1 cellular context compared by ENCODE assay signal in the genomic region with DNA sequence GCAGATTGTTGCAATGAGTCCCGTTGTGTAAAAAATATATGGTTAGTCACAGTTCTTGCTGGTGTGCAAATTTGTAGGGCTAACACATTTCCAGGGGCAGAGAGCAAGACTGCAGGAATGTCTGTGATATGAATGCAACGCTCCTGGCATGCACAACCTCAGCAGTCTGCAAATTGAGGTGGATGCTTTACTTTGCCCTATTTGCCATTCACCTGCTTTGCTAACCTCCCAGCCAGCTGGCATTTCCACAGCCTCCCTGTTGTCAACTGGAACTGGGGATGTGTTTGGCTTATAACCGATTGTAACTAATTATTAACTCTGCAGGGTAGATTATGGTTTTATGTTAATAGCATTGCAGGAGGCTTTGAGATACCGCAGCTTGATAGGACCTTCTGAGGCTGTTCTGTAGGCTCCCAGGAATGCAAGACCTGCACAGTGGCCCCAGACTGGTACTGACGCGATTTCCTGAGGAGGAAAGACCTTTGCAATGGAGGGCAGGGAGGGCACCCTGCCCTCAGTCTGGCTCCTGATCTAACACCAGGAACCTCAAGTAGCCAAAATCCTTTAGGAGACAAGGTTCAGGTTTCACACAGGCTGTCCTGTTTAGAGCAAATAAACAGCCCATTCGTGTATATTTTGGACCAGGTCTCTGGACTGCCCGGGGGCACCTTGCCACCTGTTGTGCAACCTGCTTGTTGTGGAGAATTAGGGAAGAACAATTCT.
TF ChIP-seq lines count a peak whose summit lies in the region.

No MANE protein-coding gene starts in this region.

TF ChIP-seq in HepG2, 621 proteins besides CTCF, POLR2A, EP300 and RAD21 (continued from another document):
- TF ChIP-seq TFDP2 (CRISPR knock-in tag; IDR thresholded peaks at IDR 0.05), result no peak
- no peak for TF ChIP-seq ERF (CRISPR knock-in tag; IDR thresholded peaks at IDR 0.05)
- TF ChIP-seq ZXDC (CRISPR knock-in tag; IDR thresholded peaks at IDR 0.05), result no peak
- TF ChIP-seq RORA (CRISPR knock-in tag; IDR thresholded peaks at IDR 0.05), result no peak
- TF ChIP-seq ZNF572 (CRISPR knock-in tag; IDR thresholded peaks at IDR 0.05), result no peak
- no peak for TF ChIP-seq KLF16 (CRISPR knock-in tag; IDR thresholded peaks at IDR 0.05)
- TF ChIP-seq, protein P1, sequence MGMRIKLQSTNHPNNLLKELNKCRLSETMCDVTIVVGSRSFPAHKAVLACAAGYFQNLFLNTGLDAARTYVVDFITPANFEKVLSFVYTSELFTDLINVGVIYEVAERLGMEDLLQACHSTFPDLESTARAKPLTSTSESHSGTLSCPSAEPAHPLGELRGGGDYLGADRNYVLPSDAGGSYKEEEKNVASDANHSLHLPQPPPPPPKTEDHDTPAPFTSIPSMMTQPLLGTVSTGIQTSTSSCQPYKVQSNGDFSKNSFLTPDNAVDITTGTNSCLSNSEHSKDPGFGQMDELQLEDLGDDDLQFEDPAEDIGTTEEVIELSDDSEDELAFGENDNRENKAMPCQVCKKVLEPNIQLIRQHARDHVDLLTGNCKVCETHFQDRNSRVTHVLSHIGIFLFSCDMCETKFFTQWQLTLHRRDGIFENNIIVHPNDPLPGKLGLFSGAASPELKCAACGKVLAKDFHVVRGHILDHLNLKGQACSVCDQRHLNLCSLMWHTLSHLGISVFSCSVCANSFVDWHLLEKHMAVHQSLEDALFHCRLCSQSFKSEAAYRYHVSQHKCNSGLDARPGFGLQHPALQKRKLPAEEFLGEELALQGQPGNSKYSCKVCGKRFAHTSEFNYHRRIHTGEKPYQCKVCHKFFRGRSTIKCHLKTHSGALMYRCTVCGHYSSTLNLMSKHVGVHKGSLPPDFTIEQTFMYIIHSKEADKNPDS (CRISPR knock-in tag; IDR thresholded peaks at IDR 0.05), result no peak
- TF ChIP-seq ZNF879 (CRISPR knock-in tag; IDR thresholded peaks at IDR 0.05), result no peak
- 0 out of 2 replicates have a peak, but pooled peaks have one; percentile 20 for TF ChIP-seq ZUFSP (CRISPR knock-in tag; IDR thresholded peaks at IDR 0.05; ENCODE audit: borderline replicate concordance)
- no peak for TF ChIP-seq NCOR1 (IDR thresholded peaks at IDR 0.05; ENCODE audit: borderline replicate concordance, low read length)
- 0 out of 2 replicates have a peak, but pooled peaks have one; percentile 25 for TF ChIP-seq ZC3H13 (CRISPR knock-in tag; IDR thresholded peaks at IDR 0.05)
- no peak for TF ChIP-seq FOXA1 (IDR thresholded peaks at IDR 0.05)
- peak; percentile 29; the same call in 1 of the 2 replicates for TF ChIP-seq FOXA1 (CRISPR knock-in tag; IDR thresholded peaks at IDR 0.05)
- TF ChIP-seq ZNF292 (CRISPR knock-in tag; IDR thresholded peaks at IDR 0.05; ENCODE audit: borderline replicate concordance, low read depth), result no peak
- TF ChIP-seq ZNF382 (CRISPR knock-in tag; IDR thresholded peaks at IDR 0.05; ENCODE audit: borderline replicate concordance), result no peak
- peak; percentile 28; the same call in 1 of the 2 replicates for TF ChIP-seq ZNF644 (CRISPR knock-in tag; IDR thresholded peaks at IDR 0.05; ENCODE audit: low read depth)
- no peak for TF ChIP-seq KDM4B (CRISPR knock-in tag; IDR thresholded peaks at IDR 0.05)
- TF ChIP-seq, protein P2, sequence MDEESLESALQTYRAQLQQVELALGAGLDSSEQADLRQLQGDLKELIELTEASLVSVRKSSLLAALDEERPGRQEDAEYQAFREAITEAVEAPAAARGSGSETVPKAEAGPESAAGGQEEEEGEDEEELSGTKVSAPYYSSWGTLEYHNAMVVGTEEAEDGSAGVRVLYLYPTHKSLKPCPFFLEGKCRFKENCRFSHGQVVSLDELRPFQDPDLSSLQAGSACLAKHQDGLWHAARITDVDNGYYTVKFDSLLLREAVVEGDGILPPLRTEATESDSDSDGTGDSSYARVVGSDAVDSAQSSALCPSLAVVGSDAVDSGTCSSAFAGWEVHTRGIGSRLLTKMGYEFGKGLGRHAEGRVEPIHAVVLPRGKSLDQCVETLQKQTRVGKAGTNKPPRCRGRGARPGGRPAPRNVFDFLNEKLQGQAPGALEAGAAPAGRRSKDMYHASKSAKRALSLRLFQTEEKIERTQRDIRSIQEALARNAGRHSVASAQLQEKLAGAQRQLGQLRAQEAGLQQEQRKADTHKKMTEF (CRISPR knock-in tag; IDR thresholded peaks at IDR 0.05), result no peak; the same call in 1 of the 2 replicates
- no peak for TF ChIP-seq ZNF850 (CRISPR knock-in tag; conservative IDR thresholded peaks at IDR 0.05)
- TF ChIP-seq ZKSCAN1 (IDR thresholded peaks at IDR 0.05; ENCODE audit: low read length), result no peak
- no peak for TF ChIP-seq MTF1 (CRISPR knock-in tag; IDR thresholded peaks at IDR 0.05)
- TF ChIP-seq ZNF781 (CRISPR knock-in tag; IDR thresholded peaks at IDR 0.05; ENCODE audit: borderline replicate concordance, not compliant biosample characterization), result peak; percentile 34
- no peak for TF ChIP-seq TEAD2 (CRISPR knock-in tag; IDR thresholded peaks at IDR 0.05)
- peak; percentile 62 for TF ChIP-seq TCF7 (IDR thresholded peaks at IDR 0.05; ENCODE audit: low read depth)
- TF ChIP-seq ONECUT2 (CRISPR knock-in tag; IDR thresholded peaks at IDR 0.05), result no peak
- TF ChIP-seq SRSF9 (IDR thresholded peaks at IDR 0.05; ENCODE audit: borderline replicate concordance, insufficient read depth, low read depth, low read length, poor library complexity, severe bottlenecking), result no peak
- 0 out of 2 replicates have a peak, but pooled peaks have one; percentile 21 for TF ChIP-seq RXRA (CRISPR knock-in tag; IDR thresholded peaks at IDR 0.05)
- TF ChIP-seq MAZ (IDR thresholded peaks at IDR 0.05; ENCODE audit: borderline replicate concordance, low read depth, low read length), result no peak
- TF ChIP-seq MAZ (CRISPR knock-in tag; IDR thresholded peaks at IDR 0.05; ENCODE audit: low read depth), result no peak
- no peak for TF ChIP-seq ARNT2 (CRISPR knock-in tag; IDR thresholded peaks at IDR 0.05; ENCODE audit: low read depth)
- TF ChIP-seq ETV5 (CRISPR knock-in tag; IDR thresholded peaks at IDR 0.05; ENCODE audit: borderline replicate concordance), result peak; percentile 61; the same call in 1 of the 2 replicates
- TF ChIP-seq HOXA3 (CRISPR knock-in tag; IDR thresholded peaks at IDR 0.05), result peak; percentile 43; the same call in 1 of the 2 replicates
- no peak for TF ChIP-seq NPAS2 (CRISPR knock-in tag; IDR thresholded peaks at IDR 0.05; ENCODE audit: borderline replicate concordance)
- no peak for TF ChIP-seq FUBP1 (CRISPR knock-in tag; IDR thresholded peaks at IDR 0.05; ENCODE audit: borderline replicate concordance)
- no peak; a peak in 1 of 4 replicates for TF ChIP-seq HMGXB4 (CRISPR knock-in tag; IDR thresholded peaks at IDR 0.05; ENCODE audit: borderline replicate concordance in 1 of 2, low read depth in 1 of 2)
- TF ChIP-seq NR3C1 (CRISPR knock-in tag; IDR thresholded peaks at IDR 0.05), result no peak
- TF ChIP-seq ZNF547 (CRISPR knock-in tag; IDR thresholded peaks at IDR 0.05), result no peak
- no peak for TF ChIP-seq ZNF546 (CRISPR knock-in tag; conservative IDR thresholded peaks at IDR 0.05)
- no peak for TF ChIP-seq HHEX (CRISPR knock-in tag; IDR thresholded peaks at IDR 0.05)
- peak; percentile 45; the same call in 1 of the 2 replicates for TF ChIP-seq CREM (IDR thresholded peaks at IDR 0.05)
- no peak for TF ChIP-seq CREM (CRISPR knock-in tag; IDR thresholded peaks at IDR 0.05)
- no peak for TF ChIP-seq PRMT3 (CRISPR knock-in tag; IDR thresholded peaks at IDR 0.05; ENCODE audit: borderline replicate concordance, low read depth)
- TF ChIP-seq HDAC6 (IDR thresholded peaks at IDR 0.05; ENCODE audit: low read depth, low read length), result no peak
- TF ChIP-seq ZNF652 (CRISPR knock-in tag; IDR thresholded peaks at IDR 0.05; ENCODE audit: borderline replicate concordance, low read depth), result no peak
- peak; percentile 42; the same call in 1 of the 2 replicates for TF ChIP-seq GFI1 (CRISPR knock-in tag; IDR thresholded peaks at IDR 0.05; ENCODE audit: borderline replicate concordance)
- TF ChIP-seq HMGA1 (CRISPR knock-in tag; conservative IDR thresholded peaks at IDR 0.05), result no peak
- TF ChIP-seq, protein P3, sequence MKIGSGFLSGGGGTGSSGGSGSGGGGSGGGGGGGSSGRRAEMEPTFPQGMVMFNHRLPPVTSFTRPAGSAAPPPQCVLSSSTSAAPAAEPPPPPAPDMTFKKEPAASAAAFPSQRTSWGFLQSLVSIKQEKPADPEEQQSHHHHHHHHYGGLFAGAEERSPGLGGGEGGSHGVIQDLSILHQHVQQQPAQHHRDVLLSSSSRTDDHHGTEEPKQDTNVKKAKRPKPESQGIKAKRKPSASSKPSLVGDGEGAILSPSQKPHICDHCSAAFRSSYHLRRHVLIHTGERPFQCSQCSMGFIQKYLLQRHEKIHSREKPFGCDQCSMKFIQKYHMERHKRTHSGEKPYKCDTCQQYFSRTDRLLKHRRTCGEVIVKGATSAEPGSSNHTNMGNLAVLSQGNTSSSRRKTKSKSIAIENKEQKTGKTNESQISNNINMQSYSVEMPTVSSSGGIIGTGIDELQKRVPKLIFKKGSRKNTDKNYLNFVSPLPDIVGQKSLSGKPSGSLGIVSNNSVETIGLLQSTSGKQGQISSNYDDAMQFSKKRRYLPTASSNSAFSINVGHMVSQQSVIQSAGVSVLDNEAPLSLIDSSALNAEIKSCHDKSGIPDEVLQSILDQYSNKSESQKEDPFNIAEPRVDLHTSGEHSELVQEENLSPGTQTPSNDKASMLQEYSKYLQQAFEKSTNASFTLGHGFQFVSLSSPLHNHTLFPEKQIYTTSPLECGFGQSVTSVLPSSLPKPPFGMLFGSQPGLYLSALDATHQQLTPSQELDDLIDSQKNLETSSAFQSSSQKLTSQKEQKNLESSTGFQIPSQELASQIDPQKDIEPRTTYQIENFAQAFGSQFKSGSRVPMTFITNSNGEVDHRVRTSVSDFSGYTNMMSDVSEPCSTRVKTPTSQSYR (CRISPR knock-in tag; IDR thresholded peaks at IDR 0.05; ENCODE audit: borderline replicate concordance), result no peak
TF ChIP-seq in HepG2: peak in this region for 71.
